ENCODE assay signal across 8 cellular contexts in genomic region chr4:48546336-48546735, GRCh38. TPM values are rescaled to one million over a fixed set of nuclear protein-coding genes. Genes with fewer than 3 reads are reported as not detected.
DNase-seq lines count a peak whose midpoint lies in the region; ATAC-seq and TF ChIP-seq lines count a peak whose summit lies in the region.

No MANE protein-coding gene starts in this region.

- H3K4me1 Mint-ChIP-seq in mesothelial cell of epicardium: peaks cover 2% of the 10 kb centered on the region

- H2AFZ ChIP-seq in mammary epithelial cell (ENCODE audit: low read depth, low read length): no peak overlapping the region

- H4K20me1 ChIP-seq in mammary epithelial cell (ENCODE audit: insufficient read depth, low read length): no peaks in the 10 kb centered on the region

- 80% methylated on average over 2 of the region's 2 CpGs for WGBS in mammary epithelial cell (ENCODE audit: low coverage, missing lambda C conversion rate)

- dilution Hi-C loops in mammary epithelial cell (cut with HindIII; ENCODE audit: low sequenced_read_pairs): no loop called here

- no peaks in the 10 kb centered on the region for H3K27me3 Mint-ChIP-seq in mesothelial cell of epicardium (ENCODE audit: low read depth)

- no peak overlapping the region for H3K27ac Mint-ChIP-seq in mesothelial cell of epicardium

- H3K36me3 Mint-ChIP-seq in mesothelial cell of epicardium: peaks cover 26% of the 10 kb centered on the region

- H3K27ac ChIP-seq in AG04450 (ENCODE audit: low read depth, low read length) (no peak overlapping the region), mammary epithelial cell (ENCODE audit: insufficient read depth, low read depth, low read length) (no peak overlapping the region)

- H3K4me2 ChIP-seq in mammary epithelial cell (ENCODE audit: insufficient read depth, low read depth, low read length): no peak overlapping the region

- H3K4me3 ChIP-seq in AG04450 (ENCODE audit: low read depth, low read length) (no peak overlapping the region), mammary epithelial cell (replicated peaks in 1 of 3; ENCODE audit: insufficient read depth in 1 of 3, low read depth in 2 of 3, low read length in 3 of 3) (no peak overlapping the region)

- no peaks in the 10 kb centered on the region for H3K27me3 ChIP-seq in AG04450 (ENCODE audit: control insufficient read depth, insufficient read depth, low read length)
- no peaks in the 10 kb centered on the region for H3K27me3 ChIP-seq in mammary epithelial cell (ENCODE audit: insufficient read depth, low read length)

- peaks cover 28% of the 10 kb centered on the region for H3K36me3 ChIP-seq in mammary epithelial cell (ENCODE audit: insufficient read depth, low read length)

- DNase-seq in AG04450 (ENCODE audit: low read depth, low spot score) (peak; percentile 4), GM03348 (ENCODE audit: low spot score) (peak; percentile 18), NCI-H774 (lab: John Stamatoyannopoulos, UW) (peak; percentile 1), mammary epithelial cell (peak; percentile 3), mesothelial cell of epicardium (ENCODE audit: low spot score in 2 of 2, unreplicated experiment in 2 of 2) (peak in 1 of 2 experiments; percentile 46)

- CTCF ChIA-PET in AG04450 (lab: Charles Lee): interaction anchor here (0.6 to 2.4 kb wide), 28 partner anchors 9 to 543 kb away, joined by 3 to 33 read pairs (median 3); no protein-coding TSS in a partner anchor
- CTCF ChIA-PET in mammary epithelial cell (lab: Charles Lee; ENCODE audit: low non-redundant PET): no interaction called here

- H3K9me3 ChIP-seq in AG04450 (ENCODE audit: control insufficient read depth, insufficient read depth, low read length) (no peaks in the 10 kb centered on the region), mammary epithelial cell (replicated peaks; ENCODE audit: insufficient read depth, low read length) (no peaks in the 10 kb centered on the region)

- no peaks in the 10 kb centered on the region for H3K9me3 Mint-ChIP-seq in mesothelial cell of epicardium

- intact Hi-C loops in mammary epithelial cell (cut with micrococcal nuclease): loop anchor here (1.0 to 2.0 kb wide), 2 partner anchors 101 to 230 kb away; no protein-coding TSS in a partner anchor

- POLR2A ChIA-PET in AG04450 (lab: Yijun Ruan, JAX): no interaction called here

- in situ Hi-C loops in mammary epithelial cell (cut with MboI; ENCODE audit: low sequenced_read_pairs in 2 of 2): no loop called here

- no peak overlapping the region for H3K4me3 Mint-ChIP-seq in mesothelial cell of epicardium

- TF ChIP-seq CTCF in AG04450 (IDR thresholded peaks at IDR 0.05; ENCODE audit: low read depth, low read length) (peak; percentile 75), mammary epithelial cell (conservative IDR thresholded peaks at IDR 0.05 in 1 of 2, IDR thresholded peaks at IDR 0.05 in 1 of 2; ENCODE audit: extremely low read depth in 1 of 2, insufficient read depth in 1 of 2, low read depth in 1 of 2, low read length in 2 of 2) (peak; percentile 45 to 52), mesothelial cell of epicardium (IDR thresholded peaks at IDR 0.05; ENCODE audit: unreplicated experiment) (peak; percentile 70)

- H3K9ac ChIP-seq in mammary epithelial cell (ENCODE audit: insufficient read depth, low read length): no peak overlapping the region

- BruUV-seq in mammary epithelial cell (replicated peaks; lab: Mats Ljungman, UMichigan): no TSS peak

- H3K4me1 ChIP-seq in mammary epithelial cell (ENCODE audit: insufficient read depth, low read length): no peaks in the 10 kb centered on the region

- ATAC-seq in GM21515 (IDR thresholded peaks at IDR 0.05; ENCODE audit: unreplicated experiment) (no peak), HG03280 (IDR thresholded peaks at IDR 0.05; ENCODE audit: unreplicated experiment) (no peak), HG03432 (IDR thresholded peaks at IDR 0.05; ENCODE audit: unreplicated experiment) (no peak)

- H3K79me2 ChIP-seq in mammary epithelial cell (ENCODE audit: insufficient read depth, low read length): no peaks in the 10 kb centered on the region

RNA-seq across cellular contexts. Expression of gene ZAR1, which starts 56.3 kb away (rescaled TPM):
- polyA plus RNA-seq in AG04450 (2011; rRNA removed) (not detected in 2 replicates), mammary epithelial cell (not detected)
- not detected in 2 replicates for polyA minus RNA-seq in AG04450 (2011; rRNA and poly(A)+ RNA removed)
- total RNA-seq in mammary epithelial cell (not detected), mesothelial cell of epicardium (2.3 to 3.1 TPM (median 3.1 TPM) in 3 replicates)
- not detected for polyA minus RNA-seq in mammary epithelial cell
